2 cellular contexts compared by ENCODE assay signal in the genomic region with DNA sequence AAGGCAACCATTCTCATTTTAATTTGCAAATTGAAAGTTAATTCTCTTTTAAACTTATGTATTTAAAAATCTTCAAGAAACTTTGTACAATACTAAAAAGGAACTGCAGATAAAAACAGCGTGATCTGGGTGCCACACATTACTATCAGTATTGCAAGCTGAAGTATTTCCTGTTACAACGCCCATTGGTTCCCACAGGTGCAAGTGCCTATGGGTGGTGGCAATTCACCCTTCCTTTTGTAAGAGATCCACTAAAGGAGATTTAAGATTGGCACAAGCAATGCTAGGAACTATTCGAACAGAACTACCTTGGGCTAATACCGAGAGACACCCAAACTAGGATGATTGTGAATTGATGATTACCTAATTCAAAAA.
TF ChIP-seq lines count a peak whose summit lies in the region.

No MANE protein-coding gene starts in this region.

TF ChIP-seq in GM12878, 131 proteins besides CTCF, POLR2A, EP300 and RAD21:
- TF ChIP-seq, protein P1, sequence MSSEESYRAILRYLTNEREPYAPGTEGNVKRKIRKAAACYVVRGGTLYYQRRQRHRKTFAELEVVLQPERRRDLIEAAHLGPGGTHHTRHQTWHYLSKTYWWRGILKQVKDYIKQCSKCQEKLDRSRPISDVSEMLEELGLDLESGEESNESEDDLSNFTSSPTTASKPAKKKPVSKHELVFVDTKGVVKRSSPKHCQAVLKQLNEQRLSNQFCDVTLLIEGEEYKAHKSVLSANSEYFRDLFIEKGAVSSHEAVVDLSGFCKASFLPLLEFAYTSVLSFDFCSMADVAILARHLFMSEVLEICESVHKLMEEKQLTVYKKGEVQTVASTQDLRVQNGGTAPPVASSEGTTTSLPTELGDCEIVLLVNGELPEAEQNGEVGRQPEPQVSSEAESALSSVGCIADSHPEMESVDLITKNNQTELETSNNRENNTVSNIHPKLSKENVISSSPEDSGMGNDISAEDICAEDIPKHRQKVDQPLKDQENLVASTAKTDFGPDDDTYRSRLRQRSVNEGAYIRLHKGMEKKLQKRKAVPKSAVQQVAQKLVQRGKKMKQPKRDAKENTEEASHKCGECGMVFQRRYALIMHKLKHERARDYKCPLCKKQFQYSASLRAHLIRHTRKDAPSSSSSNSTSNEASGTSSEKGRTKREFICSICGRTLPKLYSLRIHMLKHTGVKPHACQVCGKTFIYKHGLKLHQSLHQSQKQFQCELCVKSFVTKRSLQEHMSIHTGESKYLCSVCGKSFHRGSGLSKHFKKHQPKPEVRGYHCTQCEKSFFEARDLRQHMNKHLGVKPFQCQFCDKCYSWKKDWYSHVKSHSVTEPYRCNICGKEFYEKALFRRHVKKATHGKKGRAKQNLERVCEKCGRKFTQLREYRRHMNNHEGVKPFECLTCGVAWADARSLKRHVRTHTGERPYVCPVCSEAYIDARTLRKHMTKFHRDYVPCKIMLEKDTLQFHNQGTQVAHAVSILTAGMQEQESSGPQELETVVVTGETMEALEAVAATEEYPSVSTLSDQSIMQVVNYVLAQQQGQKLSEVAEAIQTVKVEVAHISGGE (CRISPR knock-in tag; IDR thresholded peaks at IDR 0.05): no peak
- no peak for TF ChIP-seq LARP7 (IDR thresholded peaks at IDR 0.05)
- TF ChIP-seq, protein P2, sequence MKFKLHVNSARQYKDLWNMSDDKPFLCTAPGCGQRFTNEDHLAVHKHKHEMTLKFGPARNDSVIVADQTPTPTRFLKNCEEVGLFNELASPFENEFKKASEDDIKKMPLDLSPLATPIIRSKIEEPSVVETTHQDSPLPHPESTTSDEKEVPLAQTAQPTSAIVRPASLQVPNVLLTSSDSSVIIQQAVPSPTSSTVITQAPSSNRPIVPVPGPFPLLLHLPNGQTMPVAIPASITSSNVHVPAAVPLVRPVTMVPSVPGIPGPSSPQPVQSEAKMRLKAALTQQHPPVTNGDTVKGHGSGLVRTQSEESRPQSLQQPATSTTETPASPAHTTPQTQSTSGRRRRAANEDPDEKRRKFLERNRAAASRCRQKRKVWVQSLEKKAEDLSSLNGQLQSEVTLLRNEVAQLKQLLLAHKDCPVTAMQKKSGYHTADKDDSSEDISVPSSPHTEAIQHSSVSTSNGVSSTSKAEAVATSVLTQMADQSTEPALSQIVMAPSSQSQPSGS (IDR thresholded peaks at IDR 0.05; ENCODE audit: low read length): no peak
- no peak for TF ChIP-seq YY1 (IDR thresholded peaks at IDR 0.05; ENCODE audit: low read depth, low read length)
- 0 out of 2 replicates have a peak, but pooled peaks have one; percentile 32 for TF ChIP-seq MXI1 (IDR thresholded peaks at IDR 0.05; ENCODE audit: low read depth, low read length)
- TF ChIP-seq, protein P3, sequence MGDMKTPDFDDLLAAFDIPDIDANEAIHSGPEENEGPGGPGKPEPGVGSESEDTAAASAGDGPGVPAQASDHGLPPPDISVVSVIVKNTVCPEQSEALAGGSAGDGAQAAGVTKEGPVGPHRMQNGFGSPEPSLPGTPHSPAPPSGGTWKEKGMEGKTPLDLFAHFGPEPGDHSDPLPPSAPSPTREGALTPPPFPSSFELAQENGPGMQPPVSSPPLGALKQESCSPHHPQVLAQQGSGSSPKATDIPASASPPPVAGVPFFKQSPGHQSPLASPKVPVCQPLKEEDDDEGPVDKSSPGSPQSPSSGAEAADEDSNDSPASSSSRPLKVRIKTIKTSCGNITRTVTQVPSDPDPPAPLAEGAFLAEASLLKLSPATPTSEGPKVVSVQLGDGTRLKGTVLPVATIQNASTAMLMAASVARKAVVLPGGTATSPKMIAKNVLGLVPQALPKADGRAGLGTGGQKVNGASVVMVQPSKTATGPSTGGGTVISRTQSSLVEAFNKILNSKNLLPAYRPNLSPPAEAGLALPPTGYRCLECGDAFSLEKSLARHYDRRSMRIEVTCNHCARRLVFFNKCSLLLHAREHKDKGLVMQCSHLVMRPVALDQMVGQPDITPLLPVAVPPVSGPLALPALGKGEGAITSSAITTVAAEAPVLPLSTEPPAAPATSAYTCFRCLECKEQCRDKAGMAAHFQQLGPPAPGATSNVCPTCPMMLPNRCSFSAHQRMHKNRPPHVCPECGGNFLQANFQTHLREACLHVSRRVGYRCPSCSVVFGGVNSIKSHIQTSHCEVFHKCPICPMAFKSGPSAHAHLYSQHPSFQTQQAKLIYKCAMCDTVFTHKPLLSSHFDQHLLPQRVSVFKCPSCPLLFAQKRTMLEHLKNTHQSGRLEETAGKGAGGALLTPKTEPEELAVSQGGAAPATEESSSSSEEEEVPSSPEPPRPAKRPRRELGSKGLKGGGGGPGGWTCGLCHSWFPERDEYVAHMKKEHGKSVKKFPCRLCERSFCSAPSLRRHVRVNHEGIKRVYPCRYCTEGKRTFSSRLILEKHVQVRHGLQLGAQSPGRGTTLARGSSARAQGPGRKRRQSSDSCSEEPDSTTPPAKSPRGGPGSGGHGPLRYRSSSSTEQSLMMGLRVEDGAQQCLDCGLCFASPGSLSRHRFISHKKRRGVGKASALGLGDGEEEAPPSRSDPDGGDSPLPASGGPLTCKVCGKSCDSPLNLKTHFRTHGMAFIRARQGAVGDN (IDR thresholded peaks at IDR 0.05): peak; percentile 15; the same call in 1 of the 2 replicates

TF ChIP-seq in SK-N-SH, 30 proteins besides CTCF, POLR2A, EP300 and RAD21:
- TF ChIP-seq, protein P4, sequence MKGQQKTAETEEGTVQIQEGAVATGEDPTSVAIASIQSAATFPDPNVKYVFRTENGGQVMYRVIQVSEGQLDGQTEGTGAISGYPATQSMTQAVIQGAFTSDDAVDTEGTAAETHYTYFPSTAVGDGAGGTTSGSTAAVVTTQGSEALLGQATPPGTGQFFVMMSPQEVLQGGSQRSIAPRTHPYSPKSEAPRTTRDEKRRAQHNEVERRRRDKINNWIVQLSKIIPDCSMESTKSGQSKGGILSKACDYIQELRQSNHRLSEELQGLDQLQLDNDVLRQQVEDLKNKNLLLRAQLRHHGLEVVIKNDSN (IDR thresholded peaks at IDR 0.05; ENCODE audit: borderline replicate concordance, low read depth): no peak
- TF ChIP-seq RXRA (IDR thresholded peaks at IDR 0.05; ENCODE audit: borderline replicate concordance, low read depth) (no peak), MEF2A (IDR thresholded peaks at IDR 0.05; ENCODE audit: borderline replicate concordance, low read depth) (no peak), FOSL2 (IDR thresholded peaks at IDR 0.05; ENCODE audit: borderline replicate concordance, low read depth) (no peak), ELF1 (IDR thresholded peaks at IDR 0.05) (no peak), NRF1 (IDR thresholded peaks at IDR 0.05; ENCODE audit: low read depth, low read length) (no peak), TAF1 (IDR thresholded peaks at IDR 0.05; ENCODE audit: borderline replicate concordance, low read depth, low read length) (no peak), NFIC (IDR thresholded peaks at IDR 0.05; ENCODE audit: borderline replicate concordance) (no peak)
- TF ChIP-seq, protein P5, sequence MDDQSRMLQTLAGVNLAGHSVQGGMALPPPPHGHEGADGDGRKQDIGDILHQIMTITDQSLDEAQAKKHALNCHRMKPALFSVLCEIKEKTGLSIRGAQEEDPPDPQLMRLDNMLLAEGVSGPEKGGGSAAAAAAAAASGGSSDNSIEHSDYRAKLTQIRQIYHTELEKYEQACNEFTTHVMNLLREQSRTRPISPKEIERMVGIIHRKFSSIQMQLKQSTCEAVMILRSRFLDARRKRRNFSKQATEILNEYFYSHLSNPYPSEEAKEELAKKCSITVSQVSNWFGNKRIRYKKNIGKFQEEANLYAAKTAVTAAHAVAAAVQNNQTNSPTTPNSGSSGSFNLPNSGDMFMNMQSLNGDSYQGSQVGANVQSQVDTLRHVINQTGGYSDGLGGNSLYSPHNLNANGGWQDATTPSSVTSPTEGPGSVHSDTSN (IDR thresholded peaks at IDR 0.05): no peak
- TF ChIP-seq, protein P6, sequence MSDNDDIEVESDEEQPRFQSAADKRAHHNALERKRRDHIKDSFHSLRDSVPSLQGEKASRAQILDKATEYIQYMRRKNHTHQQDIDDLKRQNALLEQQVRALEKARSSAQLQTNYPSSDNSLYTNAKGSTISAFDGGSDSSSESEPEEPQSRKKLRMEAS (IDR thresholded peaks at IDR 0.05; ENCODE audit: low read depth): no peak
